17 cellular contexts compared by ENCODE assay signal in genomic region chr3:183514048-183514447, GRCh38. TPM values are rescaled to one million over a fixed set of nuclear protein-coding genes. Genes with fewer than 3 reads are reported as not detected.
DNase-seq lines count a peak whose midpoint lies in the region; ATAC-seq and TF ChIP-seq lines count a peak whose summit lies in the region.
"Had no signal": no experiment of that assay in that cellular context is flagged by ENCODE, and none has a peak within 500 bp of the region (broad histone marks: within the 10 kb centered on the region; RNA-seq: fewer than 3 reads in every experiment).

No MANE protein-coding gene starts in this region.

- H3K9me3 ChIP-seq in RWPE2 (ENCODE audit: severe bottlenecking) (no peaks in the 10 kb centered on the region), left lung (no peaks in the 10 kb centered on the region)
- H3K9me3 ChIP-seq: vagina had no signal

- H3K27ac Mint-ChIP-seq in activated naive CD4-positive, alpha-beta T cell treated with anti-CD3 and anti-CD28 coated beads, Interleukin-2, amount 10 ng/mL, durations not matched to agents 7 days and 5 days, result peak overlapping the region; percentile 90
- H3K27ac Mint-ChIP-seq in effector memory CD8-positive, alpha-beta T cell, result peak overlapping the region; percentile 1 to 47
- H3K27ac Mint-ChIP-seq in stimulated activated naive B cell treated with anti-CD40 and anti-IgM and Interleukin-4, amounts not matched to agents 10 μg/mL and 1 μg/mL and 100 μg/mL, for 72 hours, result peak overlapping the region; percentile 66

- H3K4me3 Mint-ChIP-seq in activated naive CD4-positive, alpha-beta T cell treated with anti-CD3 and anti-CD28 coated beads, Interleukin-2, amount 10 ng/mL, durations not matched to agents 7 days and 5 days, result no peak overlapping the region
- no peak overlapping the region for H3K4me3 Mint-ChIP-seq in effector memory CD8-positive, alpha-beta T cell
- H3K4me3 Mint-ChIP-seq in stimulated activated naive B cell treated with anti-CD40 and anti-IgM and Interleukin-4, amounts not matched to agents 10 μg/mL and 1 μg/mL and 100 μg/mL, for 72 hours, result peak overlapping the region in 1 of 2 donors; percentile 36

- H3K4me1 Mint-ChIP-seq in activated naive CD4-positive, alpha-beta T cell treated with anti-CD3 and anti-CD28 coated beads, Interleukin-2, amount 10 ng/mL, durations not matched to agents 7 days and 5 days, result peaks cover 72% of the 10 kb centered on the region
- peaks cover 32 to 34% of the 10 kb centered on the region in 2 donors for H3K4me1 Mint-ChIP-seq in effector memory CD8-positive, alpha-beta T cell (ENCODE audit: low read depth in 2 of 2)
- peaks cover 52 to 81% of the 10 kb centered on the region in 2 donors for H3K4me1 Mint-ChIP-seq in stimulated activated naive B cell treated with anti-CD40 and anti-IgM and Interleukin-4, amounts not matched to agents 10 μg/mL and 1 μg/mL and 100 μg/mL, for 72 hours

- ATAC-seq in RWPE2 (ENCODE audit: low read depth) (no peak), left lung (no peak)
- ATAC-seq in effector memory CD8-positive, alpha-beta T cell (replicated peaks), result no peak
- ATAC-seq in stimulated activated naive B cell treated with anti-CD40 and anti-IgM and Interleukin-4, amounts not matched to agents 10 μg/mL and 1 μg/mL and 100 μg/mL, for 72 hours (replicated peaks), result no peak
- ATAC-seq: sciatic nerve had no signal

- intact Hi-C loops in left lung (cut with DNase I), result no loop called here

- CTCF ChIA-PET in activated naive CD4-positive, alpha-beta T cell treated with anti-CD3 and anti-CD28 coated beads, Interleukin-2, amount 10 ng/mL, durations not matched to agents 7 days and 5 days (lab: Charles Lee), result interaction anchor here (2.3 kb wide), 1 partner anchor 46 kb away, joined by 8 read pairs; no protein-coding TSS in a partner anchor

- H3K36me3 ChIP-seq in RWPE2 (ENCODE audit: low read depth) (no peaks in the 10 kb centered on the region), left lung (no peaks in the 10 kb centered on the region)
- H3K36me3 ChIP-seq: vagina had no signal

- no peak for DNase-seq in activated naive CD4-positive, alpha-beta T cell treated with anti-CD3 and anti-CD28 coated beads, Interleukin-2, amount 10 ng/mL, durations not matched to agents 7 days and 5 days
- DNase-seq in activated naive CD4-positive, alpha-beta T cell treated with Interleukin-2 at 50 U/mL for 16 hours, result no peak
- DNase-seq in RWPE2 (ENCODE audit: low spot score), result peak; percentile 6
- no peak for DNase-seq in effector memory CD8-positive, alpha-beta T cell
- no peak for DNase-seq in stimulated activated naive B cell treated with anti-CD40 and anti-IgM and Interleukin-4, amounts not matched to agents 10 μg/mL and 1 μg/mL and 100 μg/mL, for 72 hours
- no peak for DNase-seq in stimulated activated naive CD4-positive, alpha-beta T cell (lab: John Stamatoyannopoulos, UW)
- no peak for DNase-seq in NCI-H128 (lab: John Stamatoyannopoulos, UW; ENCODE audit: unreplicated experiment)
- no peak for DNase-seq in left lung
- DNase-seq: anterior cingulate cortex, hippocampal formation, IMR-90, NCI-H2029 treated with DMSO at 0.1 percent for 48 hours, NCI-H510A, SHP77 had no signal

- H3K27ac ChIP-seq in RWPE2 (ENCODE audit: poor library complexity, severe bottlenecking) (no peak overlapping the region), left lung (no peak overlapping the region)
- H3K27ac ChIP-seq: vagina had no signal

- H3K36me3 Mint-ChIP-seq in activated naive CD4-positive, alpha-beta T cell treated with anti-CD3 and anti-CD28 coated beads, Interleukin-2, amount 10 ng/mL, durations not matched to agents 7 days and 5 days, result peaks cover 52% of the 10 kb centered on the region
- H3K36me3 Mint-ChIP-seq in effector memory CD8-positive, alpha-beta T cell (ENCODE audit: insufficient read depth), result peaks cover 3% of the 10 kb centered on the region
- peaks cover 29 to 49% of the 10 kb centered on the region in 2 donors for H3K36me3 Mint-ChIP-seq in stimulated activated naive B cell treated with anti-CD40 and anti-IgM and Interleukin-4, amounts not matched to agents 10 μg/mL and 1 μg/mL and 100 μg/mL, for 72 hours

- no peak overlapping the region for H3K4me3 ChIP-seq in RWPE2 (ENCODE audit: severe bottlenecking)
- H3K4me3 ChIP-seq in left lung, result no peak overlapping the region
- H3K4me3 ChIP-seq: vagina had no signal

- no peaks in the 10 kb centered on the region for H3K4me1 ChIP-seq in RWPE2 (ENCODE audit: insufficient read depth, poor library complexity, severe bottlenecking)
- peaks cover 0 to 25% of the 10 kb centered on the region in 2 donors for H3K4me1 ChIP-seq in left lung
- H3K4me1 ChIP-seq: vagina had no signal

- no peak for TF ChIP-seq CTCF in RWPE2 (IDR thresholded peaks at IDR 0.05; ENCODE audit: poor library complexity, severe bottlenecking)
- no peak for TF ChIP-seq CTCF in left lung (IDR thresholded peaks at IDR 0.05)

- H3K27me3 Mint-ChIP-seq in activated naive CD4-positive, alpha-beta T cell treated with anti-CD3 and anti-CD28 coated beads, Interleukin-2, amount 10 ng/mL, durations not matched to agents 7 days and 5 days, result no peaks in the 10 kb centered on the region
- H3K27me3 Mint-ChIP-seq in effector memory CD8-positive, alpha-beta T cell, result no peaks in the 10 kb centered on the region
- no peaks in the 10 kb centered on the region for H3K27me3 Mint-ChIP-seq in stimulated activated naive B cell treated with anti-CD40 and anti-IgM and Interleukin-4, amounts not matched to agents 10 μg/mL and 1 μg/mL and 100 μg/mL, for 72 hours

- H3K27me3 ChIP-seq in RWPE2 (ENCODE audit: insufficient read depth, poor library complexity, severe bottlenecking) (no peaks in the 10 kb centered on the region), left lung (no peaks in the 10 kb centered on the region)
- H3K27me3 ChIP-seq: vagina had no signal

- peaks cover 1% of the 10 kb centered on the region for H3K9me3 Mint-ChIP-seq in activated naive CD4-positive, alpha-beta T cell treated with anti-CD3 and anti-CD28 coated beads, Interleukin-2, amount 10 ng/mL, durations not matched to agents 7 days and 5 days
- no peaks in the 10 kb centered on the region for H3K9me3 Mint-ChIP-seq in effector memory CD8-positive, alpha-beta T cell
- H3K9me3 Mint-ChIP-seq in stimulated activated naive B cell treated with anti-CD40 and anti-IgM and Interleukin-4, amounts not matched to agents 10 μg/mL and 1 μg/mL and 100 μg/mL, for 72 hours, result peaks cover 0 to 2% of the 10 kb centered on the region in 2 donors

RNA-seq across cellular contexts. Expression of gene KLHL6, which starts 41.5 kb away (rescaled TPM):
- 10 to 100 TPM in 1 of 2 donors, 1 to 10 TPM in 1; 8.2 to 21.6 TPM for total RNA-seq in left lung
- total RNA-seq: IMR-90, kidney epithelial cell had no signal

Comparison
In these comparisons a context has a peak if more than half of its experiments do, and no peak if none do; other contexts are left out.
1. H3K27ac Mint-ChIP-seq: peak in every context shown above with its lines; median percentile 90 in activated naive CD4-positive, alpha-beta T cell treated with anti-CD3 and anti-CD28 coated beads, Interleukin-2, amount 10 ng/mL, durations not matched to agents 7 days and 5 days; 66 in stimulated activated naive B cell treated with anti-CD40 and anti-IgM and Interleukin-4, amounts not matched to agents 10 μg/mL and 1 μg/mL and 100 μg/mL, for 72 hours; 24 in effector memory CD8-positive, alpha-beta T cell.